In the genomic region with DNA sequence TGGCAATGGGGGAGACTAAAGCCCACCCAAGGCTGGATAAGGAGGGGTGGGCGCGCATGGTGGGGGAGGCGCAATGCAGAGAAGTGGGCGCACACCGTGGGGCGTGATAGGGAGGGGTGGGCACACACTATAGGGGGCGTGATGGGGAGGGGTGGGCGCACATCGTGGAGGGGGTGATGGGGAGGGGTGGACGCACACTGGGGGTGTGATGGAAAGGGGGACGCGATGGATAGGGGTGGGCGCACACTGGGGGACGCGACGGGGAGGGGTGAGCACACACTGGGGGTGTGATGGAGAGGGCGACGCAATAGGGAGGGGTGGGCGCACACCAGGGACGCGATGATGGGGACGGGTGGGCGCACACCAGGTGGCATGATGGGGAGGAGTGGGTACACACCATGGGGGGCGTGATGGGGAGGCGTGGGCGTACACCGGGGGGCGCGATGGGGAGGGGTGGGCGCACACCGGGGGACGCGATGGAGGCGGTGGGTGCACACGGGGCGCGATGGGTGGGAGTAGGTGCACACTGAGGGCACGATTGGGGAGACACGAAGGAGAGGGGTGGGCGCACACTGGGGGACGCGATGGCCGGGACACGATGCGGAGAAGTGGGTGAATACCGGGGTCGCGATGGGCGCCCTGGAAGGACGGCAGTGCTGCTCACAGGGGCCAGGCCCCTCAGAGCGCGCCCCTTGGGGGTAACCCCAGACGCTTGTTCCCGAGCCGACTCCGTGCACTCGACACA, we compare ENCODE assay signal across 2 cellular contexts.
TF ChIP-seq lines count a peak whose summit lies in the region.

No MANE protein-coding gene starts in this region.

TF ChIP-seq in SK-N-SH, 30 proteins besides CTCF, POLR2A, EP300 and RAD21:
- TF ChIP-seq TCF12 (IDR thresholded peaks at IDR 0.05) = no peak
- TF ChIP-seq, protein P1, sequence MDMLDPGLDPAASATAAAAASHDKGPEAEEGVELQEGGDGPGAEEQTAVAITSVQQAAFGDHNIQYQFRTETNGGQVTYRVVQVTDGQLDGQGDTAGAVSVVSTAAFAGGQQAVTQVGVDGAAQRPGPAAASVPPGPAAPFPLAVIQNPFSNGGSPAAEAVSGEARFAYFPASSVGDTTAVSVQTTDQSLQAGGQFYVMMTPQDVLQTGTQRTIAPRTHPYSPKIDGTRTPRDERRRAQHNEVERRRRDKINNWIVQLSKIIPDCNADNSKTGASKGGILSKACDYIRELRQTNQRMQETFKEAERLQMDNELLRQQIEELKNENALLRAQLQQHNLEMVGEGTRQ (IDR thresholded peaks at IDR 0.05; ENCODE audit: borderline replicate concordance, low read depth, low read length) = no peak
- TF ChIP-seq, protein P2, sequence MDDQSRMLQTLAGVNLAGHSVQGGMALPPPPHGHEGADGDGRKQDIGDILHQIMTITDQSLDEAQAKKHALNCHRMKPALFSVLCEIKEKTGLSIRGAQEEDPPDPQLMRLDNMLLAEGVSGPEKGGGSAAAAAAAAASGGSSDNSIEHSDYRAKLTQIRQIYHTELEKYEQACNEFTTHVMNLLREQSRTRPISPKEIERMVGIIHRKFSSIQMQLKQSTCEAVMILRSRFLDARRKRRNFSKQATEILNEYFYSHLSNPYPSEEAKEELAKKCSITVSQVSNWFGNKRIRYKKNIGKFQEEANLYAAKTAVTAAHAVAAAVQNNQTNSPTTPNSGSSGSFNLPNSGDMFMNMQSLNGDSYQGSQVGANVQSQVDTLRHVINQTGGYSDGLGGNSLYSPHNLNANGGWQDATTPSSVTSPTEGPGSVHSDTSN (IDR thresholded peaks at IDR 0.05) = no peak
- TF ChIP-seq RCOR1 (IDR thresholded peaks at IDR 0.05; ENCODE audit: low read length) = no peak
- TF ChIP-seq NRF1 (IDR thresholded peaks at IDR 0.05; ENCODE audit: low read depth, low read length) = no peak
- no peak for TF ChIP-seq NFIC (IDR thresholded peaks at IDR 0.05; ENCODE audit: borderline replicate concordance)
- no peak for TF ChIP-seq TEAD4 (IDR thresholded peaks at IDR 0.05; ENCODE audit: borderline replicate concordance, insufficient read depth)
- TF ChIP-seq, protein P3, sequence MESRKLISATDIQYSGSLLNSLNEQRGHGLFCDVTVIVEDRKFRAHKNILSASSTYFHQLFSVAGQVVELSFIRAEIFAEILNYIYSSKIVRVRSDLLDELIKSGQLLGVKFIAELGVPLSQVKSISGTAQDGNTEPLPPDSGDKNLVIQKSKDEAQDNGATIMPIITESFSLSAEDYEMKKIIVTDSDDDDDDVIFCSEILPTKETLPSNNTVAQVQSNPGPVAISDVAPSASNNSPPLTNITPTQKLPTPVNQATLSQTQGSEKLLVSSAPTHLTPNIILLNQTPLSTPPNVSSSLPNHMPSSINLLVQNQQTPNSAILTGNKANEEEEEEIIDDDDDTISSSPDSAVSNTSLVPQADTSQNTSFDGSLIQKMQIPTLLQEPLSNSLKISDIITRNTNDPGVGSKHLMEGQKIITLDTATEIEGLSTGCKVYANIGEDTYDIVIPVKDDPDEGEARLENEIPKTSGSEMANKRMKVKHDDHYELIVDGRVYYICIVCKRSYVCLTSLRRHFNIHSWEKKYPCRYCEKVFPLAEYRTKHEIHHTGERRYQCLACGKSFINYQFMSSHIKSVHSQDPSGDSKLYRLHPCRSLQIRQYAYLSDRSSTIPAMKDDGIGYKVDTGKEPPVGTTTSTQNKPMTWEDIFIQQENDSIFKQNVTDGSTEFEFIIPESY (IDR thresholded peaks at IDR 0.05; ENCODE audit: borderline replicate concordance, low read depth) = no peak
- TF ChIP-seq MEF2A (IDR thresholded peaks at IDR 0.05; ENCODE audit: borderline replicate concordance, low read depth) = no peak
- no peak for TF ChIP-seq CHD2 (IDR thresholded peaks at IDR 0.05; ENCODE audit: low read length, partially characterized antibody)

TF ChIP-seq in SK-N-SH treated with all-trans-retinoic acid at 6 μM for 48 hours, 23 proteins besides CTCF, POLR2A, EP300 and RAD21:
- TF ChIP-seq PPARA (CRISPR knock-in tag; IDR thresholded peaks at IDR 0.05; ENCODE audit: borderline replicate concordance) (no peak), CSDC2 (CRISPR knock-in tag; IDR thresholded peaks at IDR 0.05) (no peak), BACH2 (CRISPR knock-in tag; IDR thresholded peaks at IDR 0.05; ENCODE audit: borderline replicate concordance) (no peak), GLIS3 (CRISPR knock-in tag; IDR thresholded peaks at IDR 0.05) (no peak)
- TF ChIP-seq, protein P4, sequence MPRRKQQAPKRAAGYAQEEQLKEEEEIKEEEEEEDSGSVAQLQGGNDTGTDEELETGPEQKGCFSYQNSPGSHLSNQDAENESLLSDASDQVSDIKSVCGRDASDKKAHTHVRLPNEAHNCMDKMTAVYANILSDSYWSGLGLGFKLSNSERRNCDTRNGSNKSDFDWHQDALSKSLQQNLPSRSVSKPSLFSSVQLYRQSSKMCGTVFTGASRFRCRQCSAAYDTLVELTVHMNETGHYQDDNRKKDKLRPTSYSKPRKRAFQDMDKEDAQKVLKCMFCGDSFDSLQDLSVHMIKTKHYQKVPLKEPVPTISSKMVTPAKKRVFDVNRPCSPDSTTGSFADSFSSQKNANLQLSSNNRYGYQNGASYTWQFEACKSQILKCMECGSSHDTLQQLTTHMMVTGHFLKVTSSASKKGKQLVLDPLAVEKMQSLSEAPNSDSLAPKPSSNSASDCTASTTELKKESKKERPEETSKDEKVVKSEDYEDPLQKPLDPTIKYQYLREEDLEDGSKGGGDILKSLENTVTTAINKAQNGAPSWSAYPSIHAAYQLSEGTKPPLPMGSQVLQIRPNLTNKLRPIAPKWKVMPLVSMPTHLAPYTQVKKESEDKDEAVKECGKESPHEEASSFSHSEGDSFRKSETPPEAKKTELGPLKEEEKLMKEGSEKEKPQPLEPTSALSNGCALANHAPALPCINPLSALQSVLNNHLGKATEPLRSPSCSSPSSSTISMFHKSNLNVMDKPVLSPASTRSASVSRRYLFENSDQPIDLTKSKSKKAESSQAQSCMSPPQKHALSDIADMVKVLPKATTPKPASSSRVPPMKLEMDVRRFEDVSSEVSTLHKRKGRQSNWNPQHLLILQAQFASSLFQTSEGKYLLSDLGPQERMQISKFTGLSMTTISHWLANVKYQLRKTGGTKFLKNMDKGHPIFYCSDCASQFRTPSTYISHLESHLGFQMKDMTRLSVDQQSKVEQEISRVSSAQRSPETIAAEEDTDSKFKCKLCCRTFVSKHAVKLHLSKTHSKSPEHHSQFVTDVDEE (CRISPR knock-in tag; IDR thresholded peaks at IDR 0.05) = no peak
